ENCODE assay signal across 32 cellular contexts in the genomic region with DNA sequence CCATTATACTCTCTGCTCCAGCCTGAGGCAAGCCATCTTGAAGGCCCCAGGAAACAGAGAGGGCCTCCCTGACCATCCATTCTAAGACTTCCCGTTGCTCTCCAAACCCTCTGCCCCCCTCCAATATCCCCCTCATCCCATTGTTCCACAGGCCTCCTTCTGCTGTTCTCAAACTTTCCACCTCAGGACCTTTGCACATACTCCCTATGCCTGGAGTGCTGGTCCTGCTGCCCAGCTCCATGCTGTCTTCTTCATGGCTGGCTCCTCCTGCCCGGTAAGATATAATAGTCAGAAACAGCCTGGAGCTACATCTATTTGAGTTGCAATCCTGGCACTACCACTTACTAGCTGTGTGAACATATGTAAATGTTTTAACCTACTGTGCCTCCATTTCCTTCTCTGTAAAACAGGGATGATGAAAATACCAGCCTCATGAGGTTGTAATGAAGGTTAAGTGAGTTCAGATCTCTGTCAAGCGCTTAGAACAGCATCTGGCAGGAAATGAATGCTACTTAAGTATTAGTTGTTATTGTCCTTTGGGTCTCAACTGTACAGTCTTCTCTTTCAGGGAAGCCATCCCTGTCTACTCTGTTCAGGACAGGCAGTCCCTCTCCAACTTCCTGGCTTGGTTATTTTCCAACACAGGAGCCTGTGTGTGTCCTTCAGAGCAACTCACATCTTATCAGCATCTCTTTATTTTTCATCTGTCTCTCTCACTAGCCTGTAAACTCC. TPM values are rescaled to one million over a fixed set of nuclear protein-coding genes. Genes with fewer than 3 reads are reported as not detected.
"Had no signal": no experiment of that assay in that cellular context is flagged by ENCODE, and none has a peak within 500 bp of the region (broad histone marks: within the 10 kb centered on the region; RNA-seq: fewer than 3 reads in every experiment).

No MANE protein-coding gene starts in this region.

- H3K9me3 Mint-ChIP-seq: activated B cell treated with CpG ODN at 0.5 μM for 24 hours; activated CD4-positive, alpha-beta memory T cell treated with anti-CD3 and anti-CD28 coated beads for 36 hours; activated naive CD4-positive, alpha-beta T cell treated with anti-CD3 and anti-CD28 coated beads, Interleukin-2, amount 50 U/mL, for 72 hours; T-helper 1 cell treated with Interleukin-12 subunit alpha and Interleukin-12 subunit beta and Interleukin-4 antibody, amounts not matched to agents 30 μg/mL and 1 μg/mL, for 36 hours; T-helper 2 cell treated with Interferon-gamma antibody and Interleukin-4, amounts not matched to agents 5 μg/mL and 100 μg/mL, for 36 hours had no signal

- H3K36me3 ChIP-seq: SJSA1 had no signal

- H3K27ac Mint-ChIP-seq: activated B cell treated with CpG ODN at 0.5 μM for 24 hours; activated CD4-positive, alpha-beta memory T cell treated with anti-CD3 and anti-CD28 coated beads for 36 hours; brain; T-helper 1 cell treated with Interleukin-12 subunit alpha and Interleukin-12 subunit beta and Interleukin-4 antibody, amounts not matched to agents 30 μg/mL and 1 μg/mL, for 36 hours; T-helper 2 cell treated with Interferon-gamma antibody and Interleukin-4, amounts not matched to agents 5 μg/mL and 100 μg/mL, for 36 hours had no signal

- H3K4me1 Mint-ChIP-seq: activated B cell treated with CpG ODN at 0.5 μM for 24 hours, brain had no signal

- DNase-seq: activated B cell treated with CpG ODN at 0.5 μM for 24 hours; activated CD4-positive, alpha-beta memory T cell treated with anti-CD3 and anti-CD28 coated beads for 36 hours; activated CD4-positive, alpha-beta T cell treated with anti-CD3 and anti-CD28 coated beads for 4 hours; activated CD4-positive, alpha-beta T cell treated with anti-CD3 and anti-CD28 coated beads, Interleukin-2, amount 50 U/mL, for 1 hour; activated CD4-positive, CD25-positive, alpha-beta regulatory T cell treated with anti-CD3 and anti-CD28 coated beads, Interleukin-2, amount 50 U/mL, for 72 hours; activated CD8-positive, alpha-beta memory T cell treated with anti-CD3 and anti-CD28 coated beads, Interleukin-2, amount 50 U/mL, for 4 hours; activated gamma-delta T cell; activated naive CD4-positive, alpha-beta T cell treated with Interleukin-2 at 50 U/mL for 16 hours; activated T-cell treated with anti-CD3 and anti-CD28 coated beads for 4 hours; activated T-cell treated with anti-CD3 and anti-CD28 coated beads, Interleukin-2, amount 50 U/mL, for 48 hours; adrenal gland; caudate nucleus; MM.1S; MV-4-11; NCI-H1092; NCI-H1436 treated with DMSO at 0.1 percent for 48 hours; NCI-H1694 treated with DMSO at 0.1 percent for 48 hours; NCI-H2029; NCI-H226; NCI-H446 treated with DMSO at 0.1 percent for 48 hours; NCI-H524; SHP77 treated with DMSO at 0.1 percent for 48 hours; SK-N-SH had no signal

- ATAC-seq: activated naive CD4-positive, alpha-beta T cell treated with anti-CD3 and anti-CD28 coated beads, Interleukin-2, amount 50 U/mL, for 72 hours; Panc1 had no signal

- H3K27me3 ChIP-seq: adrenal gland, SJSA1 had no signal

- H3K27ac ChIP-seq: KMS-11, SJSA1 had no signal

- H3K4me3 Mint-ChIP-seq: activated B cell treated with CpG ODN at 0.5 μM for 24 hours; activated CD4-positive, alpha-beta memory T cell treated with anti-CD3 and anti-CD28 coated beads for 36 hours; brain; T-helper 1 cell treated with Interleukin-12 subunit alpha and Interleukin-12 subunit beta and Interleukin-4 antibody, amounts not matched to agents 30 μg/mL and 1 μg/mL, for 36 hours; T-helper 2 cell treated with Interferon-gamma antibody and Interleukin-4, amounts not matched to agents 5 μg/mL and 100 μg/mL, for 36 hours had no signal

- H3K9me3 ChIP-seq: adrenal gland, SJSA1, SK-N-SH had no signal

- H3K36me3 Mint-ChIP-seq: activated CD4-positive, alpha-beta memory T cell treated with anti-CD3 and anti-CD28 coated beads for 36 hours; activated naive CD4-positive, alpha-beta T cell treated with anti-CD3 and anti-CD28 coated beads, Interleukin-2, amount 50 U/mL, for 72 hours; brain had no signal

- H3K4me3 ChIP-seq: adrenal gland, SJSA1 had no signal

- H3K4me1 ChIP-seq: SJSA1 had no signal

RNA-seq across cellular contexts. Expression of a gene that starts 45.8 kb away (rescaled TPM):
- total RNA-seq: bronchial epithelial cell, LHCN-M2, SJSA1 had no signal
